2 cellular contexts compared by ENCODE assay signal in the genomic region with DNA sequence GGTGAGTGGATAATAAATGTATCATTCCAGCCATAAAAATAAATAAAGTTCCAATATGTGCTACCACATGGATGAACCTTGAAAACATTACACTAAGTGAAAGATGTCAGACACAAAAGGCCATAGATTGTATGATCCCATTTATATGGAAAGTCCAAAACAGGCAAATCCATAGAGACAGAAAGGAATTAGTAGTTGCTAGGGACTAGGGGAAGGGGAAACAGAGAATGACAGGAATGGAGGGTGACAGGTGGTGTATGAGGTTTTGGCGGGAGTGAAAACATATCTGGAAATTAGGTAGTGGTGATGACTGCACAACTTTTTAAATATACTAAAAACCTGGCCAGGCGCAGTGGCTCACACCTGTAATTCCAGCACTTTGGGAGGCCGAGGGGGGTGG.
TF ChIP-seq lines count a peak whose summit lies in the region.

No MANE protein-coding gene starts in this region.

TF ChIP-seq in A549, 52 proteins besides CTCF, POLR2A, EP300 and RAD21:
- TF ChIP-seq JUN (IDR thresholded peaks at IDR 0.05) = no peak
- TF ChIP-seq NR3C1 (IDR thresholded peaks at IDR 0.05) = no peak
- TF ChIP-seq FOXS1 (CRISPR knock-in tag; IDR thresholded peaks at IDR 0.05) = no peak
- TF ChIP-seq MAFK (IDR thresholded peaks at IDR 0.05; ENCODE audit: partially characterized antibody) = no peak
- TF ChIP-seq FOSL2 (IDR thresholded peaks at IDR 0.05) = no peak
- no peak for TF ChIP-seq FOSL2 (CRISPR knock-in tag; IDR thresholded peaks at IDR 0.05)
- no peak for TF ChIP-seq NPAS2 (CRISPR knock-in tag; IDR thresholded peaks at IDR 0.05; ENCODE audit: borderline replicate concordance)
- TF ChIP-seq EHMT2 (IDR thresholded peaks at IDR 0.05; ENCODE audit: low read depth) = no peak
- no peak for TF ChIP-seq MAZ (IDR thresholded peaks at IDR 0.05; ENCODE audit: borderline replicate concordance, low read depth, low read length)
- no peak for TF ChIP-seq SMC3 (IDR thresholded peaks at IDR 0.05)
- TF ChIP-seq ZNF302 (CRISPR knock-in tag; IDR thresholded peaks at IDR 0.05) = no peak
- TF ChIP-seq, protein P1, sequence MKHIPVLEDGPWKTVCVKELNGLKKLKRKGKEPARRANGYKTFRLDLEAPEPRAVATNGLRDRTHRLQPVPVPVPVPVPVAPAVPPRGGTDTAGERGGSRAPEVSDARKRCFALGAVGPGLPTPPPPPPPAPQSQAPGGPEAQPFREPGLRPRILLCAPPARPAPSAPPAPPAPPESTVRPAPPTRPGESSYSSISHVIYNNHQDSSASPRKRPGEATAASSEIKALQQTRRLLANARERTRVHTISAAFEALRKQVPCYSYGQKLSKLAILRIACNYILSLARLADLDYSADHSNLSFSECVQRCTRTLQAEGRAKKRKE (CRISPR knock-in tag; IDR thresholded peaks at IDR 0.05; ENCODE audit: low read depth) = no peak
- TF ChIP-seq RARB (CRISPR knock-in tag; IDR thresholded peaks at IDR 0.05) = no peak
- no peak for TF ChIP-seq ESRRA (IDR thresholded peaks at IDR 0.05; ENCODE audit: borderline replicate concordance, low read length)

TF ChIP-seq in HCT116, 20 proteins besides CTCF, POLR2A, EP300 and RAD21:
- TF ChIP-seq SIN3A (IDR thresholded peaks at IDR 0.05; ENCODE audit: low read depth) = no peak
- TF ChIP-seq POLR2AphosphoS5 (IDR thresholded peaks at IDR 0.05; ENCODE audit: low read depth, low read length) = no peak
- TF ChIP-seq CEBPB (IDR thresholded peaks at IDR 0.05; ENCODE audit: low read depth) = no peak
- TF ChIP-seq ZNF274 (IDR thresholded peaks at IDR 0.05; ENCODE audit: low read depth, low read length) = no peak
- TF ChIP-seq EZH2 (IDR thresholded peaks at IDR 0.05) = no peak
- no peak for TF ChIP-seq ELF1 (IDR thresholded peaks at IDR 0.05; ENCODE audit: borderline replicate concordance, low read depth)
- no peak for TF ChIP-seq ZFX (IDR thresholded peaks at IDR 0.05)
- no peak for TF ChIP-seq TCF7L2 (IDR thresholded peaks at IDR 0.05; ENCODE audit: borderline replicate concordance, extremely low read depth, insufficient read depth, insufficient read length)
- TF ChIP-seq YY1 (IDR thresholded peaks at IDR 0.05; ENCODE audit: extremely low read depth, insufficient replicate concordance, low read depth, low read length) = no peak
- no peak for TF ChIP-seq FOSL1 (IDR thresholded peaks at IDR 0.05; ENCODE audit: low read depth)
- TF ChIP-seq EGR1 (IDR thresholded peaks at IDR 0.05; ENCODE audit: low read depth) = no peak
- TF ChIP-seq SRF (IDR thresholded peaks at IDR 0.05; ENCODE audit: low read depth) = no peak
- TF ChIP-seq, protein P2, sequence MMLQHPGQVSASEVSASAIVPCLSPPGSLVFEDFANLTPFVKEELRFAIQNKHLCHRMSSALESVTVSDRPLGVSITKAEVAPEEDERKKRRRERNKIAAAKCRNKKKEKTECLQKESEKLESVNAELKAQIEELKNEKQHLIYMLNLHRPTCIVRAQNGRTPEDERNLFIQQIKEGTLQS (IDR thresholded peaks at IDR 0.05) = no peak
- TF ChIP-seq SP1 (IDR thresholded peaks at IDR 0.05; ENCODE audit: low read depth) = no peak
- TF ChIP-seq, protein P3, sequence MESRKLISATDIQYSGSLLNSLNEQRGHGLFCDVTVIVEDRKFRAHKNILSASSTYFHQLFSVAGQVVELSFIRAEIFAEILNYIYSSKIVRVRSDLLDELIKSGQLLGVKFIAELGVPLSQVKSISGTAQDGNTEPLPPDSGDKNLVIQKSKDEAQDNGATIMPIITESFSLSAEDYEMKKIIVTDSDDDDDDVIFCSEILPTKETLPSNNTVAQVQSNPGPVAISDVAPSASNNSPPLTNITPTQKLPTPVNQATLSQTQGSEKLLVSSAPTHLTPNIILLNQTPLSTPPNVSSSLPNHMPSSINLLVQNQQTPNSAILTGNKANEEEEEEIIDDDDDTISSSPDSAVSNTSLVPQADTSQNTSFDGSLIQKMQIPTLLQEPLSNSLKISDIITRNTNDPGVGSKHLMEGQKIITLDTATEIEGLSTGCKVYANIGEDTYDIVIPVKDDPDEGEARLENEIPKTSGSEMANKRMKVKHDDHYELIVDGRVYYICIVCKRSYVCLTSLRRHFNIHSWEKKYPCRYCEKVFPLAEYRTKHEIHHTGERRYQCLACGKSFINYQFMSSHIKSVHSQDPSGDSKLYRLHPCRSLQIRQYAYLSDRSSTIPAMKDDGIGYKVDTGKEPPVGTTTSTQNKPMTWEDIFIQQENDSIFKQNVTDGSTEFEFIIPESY (IDR thresholded peaks at IDR 0.05; ENCODE audit: extremely low read depth, insufficient replicate concordance, low read length) = no peak
- TF ChIP-seq, protein P4, sequence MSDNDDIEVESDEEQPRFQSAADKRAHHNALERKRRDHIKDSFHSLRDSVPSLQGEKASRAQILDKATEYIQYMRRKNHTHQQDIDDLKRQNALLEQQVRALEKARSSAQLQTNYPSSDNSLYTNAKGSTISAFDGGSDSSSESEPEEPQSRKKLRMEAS (IDR thresholded peaks at IDR 0.05) = no peak
- TF ChIP-seq JUND (IDR thresholded peaks at IDR 0.05) = no peak
- TF ChIP-seq EZH2phosphoT487 (IDR thresholded peaks at IDR 0.05; ENCODE audit: borderline replicate concordance) = no peak
- TF ChIP-seq, protein P5, sequence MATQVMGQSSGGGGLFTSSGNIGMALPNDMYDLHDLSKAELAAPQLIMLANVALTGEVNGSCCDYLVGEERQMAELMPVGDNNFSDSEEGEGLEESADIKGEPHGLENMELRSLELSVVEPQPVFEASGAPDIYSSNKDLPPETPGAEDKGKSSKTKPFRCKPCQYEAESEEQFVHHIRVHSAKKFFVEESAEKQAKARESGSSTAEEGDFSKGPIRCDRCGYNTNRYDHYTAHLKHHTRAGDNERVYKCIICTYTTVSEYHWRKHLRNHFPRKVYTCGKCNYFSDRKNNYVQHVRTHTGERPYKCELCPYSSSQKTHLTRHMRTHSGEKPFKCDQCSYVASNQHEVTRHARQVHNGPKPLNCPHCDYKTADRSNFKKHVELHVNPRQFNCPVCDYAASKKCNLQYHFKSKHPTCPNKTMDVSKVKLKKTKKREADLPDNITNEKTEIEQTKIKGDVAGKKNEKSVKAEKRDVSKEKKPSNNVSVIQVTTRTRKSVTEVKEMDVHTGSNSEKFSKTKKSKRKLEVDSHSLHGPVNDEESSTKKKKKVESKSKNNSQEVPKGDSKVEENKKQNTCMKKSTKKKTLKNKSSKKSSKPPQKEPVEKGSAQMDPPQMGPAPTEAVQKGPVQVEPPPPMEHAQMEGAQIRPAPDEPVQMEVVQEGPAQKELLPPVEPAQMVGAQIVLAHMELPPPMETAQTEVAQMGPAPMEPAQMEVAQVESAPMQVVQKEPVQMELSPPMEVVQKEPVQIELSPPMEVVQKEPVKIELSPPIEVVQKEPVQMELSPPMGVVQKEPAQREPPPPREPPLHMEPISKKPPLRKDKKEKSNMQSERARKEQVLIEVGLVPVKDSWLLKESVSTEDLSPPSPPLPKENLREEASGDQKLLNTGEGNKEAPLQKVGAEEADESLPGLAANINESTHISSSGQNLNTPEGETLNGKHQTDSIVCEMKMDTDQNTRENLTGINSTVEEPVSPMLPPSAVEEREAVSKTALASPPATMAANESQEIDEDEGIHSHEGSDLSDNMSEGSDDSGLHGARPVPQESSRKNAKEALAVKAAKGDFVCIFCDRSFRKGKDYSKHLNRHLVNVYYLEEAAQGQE (IDR thresholded peaks at IDR 0.05; ENCODE audit: low read depth) = no peak
TF ChIP-seq in HCT116: peak in this region for 0.
